Comparison of ENCODE assay signal across 8 cellular contexts in the genomic region with DNA sequence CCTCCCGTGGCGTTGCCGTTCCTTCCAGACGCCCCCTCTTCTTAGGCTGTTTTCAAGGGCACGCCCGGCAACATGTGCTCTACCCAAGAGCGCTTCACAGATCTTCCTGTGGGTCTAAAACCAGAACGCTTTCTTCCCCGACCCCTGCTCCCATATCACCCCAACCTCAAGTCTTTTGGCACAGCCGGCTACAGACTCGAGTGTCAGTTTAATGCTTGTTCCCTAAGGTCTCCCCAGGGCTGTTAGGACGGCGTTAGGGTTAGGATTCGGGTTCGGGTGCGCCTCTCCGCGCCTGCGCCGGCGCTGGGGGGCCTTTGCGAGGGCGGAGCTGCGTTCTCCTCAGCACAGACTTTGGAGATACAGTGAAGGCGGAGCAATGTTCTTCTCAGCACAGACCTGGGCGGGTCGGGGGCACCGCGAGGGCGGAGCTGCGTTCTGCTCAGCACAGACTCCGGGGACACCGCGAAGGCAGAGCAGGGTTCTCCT.
DNase-seq lines count a peak whose midpoint lies in the region; ATAC-seq, FAIRE-seq and TF ChIP-seq lines count a peak whose summit lies in the region.
"Not testable (repeated sequence)": the region's sequence is repeated elsewhere in the genome, so short reads cannot be mapped to it uniquely, and the experiment has no call there.

No MANE protein-coding gene starts in this region.

- DNase-seq in A549 (ENCODE audit: low read depth in 1 of 2, low spot score in 1 of 2) (peak; percentile 8 to 43), NCI-H1092 treated with DMSO at 0.1 percent for 48 hours (lab: John Stamatoyannopoulos, UW) (peak; percentile 12), WERI-Rb-1 (peak; percentile 86), foreskin melanocyte (peak; percentile 7)
- not testable (repeated sequence) for DNase-seq in ascending aorta (ENCODE audit: low spot score in 2 of 2)
- peak; percentile 13 to 27 for DNase-seq in stimulated activated CD4-positive, alpha-beta T cell treated with anti-CD3 and anti-CD28 coated beads, Interleukin-2, amount 100 ng/mL, for 48 hours

- intact Hi-C loops in ascending aorta (cut with DNase I), result not testable (repeated sequence)

- H3K4me2 ChIP-seq in A549, result peak overlapping the region; percentile 97

- not testable (repeated sequence) for TF ChIP-seq RAD21 in A549 (conservative IDR thresholded peaks at IDR 0.05 in 1 of 2, IDR thresholded peaks at IDR 0.05 in 1 of 2)

- H3K9me3 ChIP-seq in A549; WERI-Rb-1 (ENCODE audit: severe bottlenecking); ascending aorta; mucosa of rectum (ENCODE audit: control insufficient read depth in 2 of 2, low read length in 2 of 2): not testable (repeated sequence)

- POLR2A ChIA-PET in A549 (lab: Yijun Ruan, JAX), result not testable (repeated sequence)

- not testable (repeated sequence) for H3K36me3 ChIP-seq in WERI-Rb-1; ascending aorta; mucosa of rectum (ENCODE audit: control insufficient read depth in 2 of 2, insufficient read depth in 2 of 2, low read length in 2 of 2)

- WGBS in A549 (ENCODE audit: missing lambda C conversion rate), result 1% methylated on average over 20 of the region's 34 CpGs

- not testable (repeated sequence) for H3K27me3 ChIP-seq in WERI-Rb-1 (ENCODE audit: insufficient read depth, low read depth, severe bottlenecking); ascending aorta; mucosa of rectum (ENCODE audit: control insufficient read depth in 2 of 2, insufficient read depth in 2 of 2, low read length in 2 of 2)

- H3K27ac ChIP-seq in A549 (peak overlapping the region in 1 of 2 experiments; percentile 71; a peak in 3 of 6 replicates), WERI-Rb-1 (0 out of 2 replicates have a peak overlapping the region, but pooled peaks have one; percentile 3)
- H3K27ac ChIP-seq in ascending aorta; mucosa of rectum (ENCODE audit: low read depth in 2 of 2, low read length in 2 of 2): not testable (repeated sequence)

- peak; percentile 96 to 98 for ATAC-seq in A549
- peak; percentile 52 for ATAC-seq in GM18909 (IDR thresholded peaks at IDR 0.05; ENCODE audit: poor library complexity, unreplicated experiment)

- not testable (repeated sequence) for TF ChIP-seq CTCF in A549 (IDR thresholded peaks at IDR 0.05); WERI-Rb-1 (IDR thresholded peaks at IDR 0.05; ENCODE audit: low read depth, low read length); ascending aorta (IDR thresholded peaks at IDR 0.05)

- TF ChIP-seq EP300 in A549 (IDR thresholded peaks at IDR 0.05), result not testable (repeated sequence)

- peak overlapping the region; percentile 53 for H3K4me3 ChIP-seq in A549
- peak overlapping the region; percentile 69 for H3K4me3 ChIP-seq in WERI-Rb-1 (ENCODE audit: low read depth, low read length)
- H3K4me3 ChIP-seq in ascending aorta, result peak overlapping the region; percentile 54 to 61
- H3K4me3 ChIP-seq in mucosa of rectum (ENCODE audit: low read length in 2 of 2), result peak overlapping the region; percentile 44 to 46

- H3K4me1 ChIP-seq in A549; ascending aorta; mucosa of rectum (ENCODE audit: control insufficient read depth in 2 of 2, insufficient read depth in 2 of 2, low read length in 2 of 2): not testable (repeated sequence)

- CTCF ChIA-PET in A549 (lab: Yijun Ruan, JAX), result interaction anchor here (0.6 to 2.9 kb wide), 12 partner anchors 9 to 670 kb away, joined by 3 to 20 read pairs (median 4); no protein-coding TSS in a partner anchor

- TF ChIP-seq POLR2A in A549 (IDR thresholded peaks at IDR 0.05; ENCODE audit: low read length), result not testable (repeated sequence)

- H3K9ac ChIP-seq in mucosa of rectum (ENCODE audit: low read depth in 1 of 2, low read length in 2 of 2), result not testable (repeated sequence)

- not testable (repeated sequence) for FAIRE-seq in A549 (lab: Jason Lieb, UNC)
